Comparison of ENCODE assay signal across 23 cellular contexts in the genomic region with DNA sequence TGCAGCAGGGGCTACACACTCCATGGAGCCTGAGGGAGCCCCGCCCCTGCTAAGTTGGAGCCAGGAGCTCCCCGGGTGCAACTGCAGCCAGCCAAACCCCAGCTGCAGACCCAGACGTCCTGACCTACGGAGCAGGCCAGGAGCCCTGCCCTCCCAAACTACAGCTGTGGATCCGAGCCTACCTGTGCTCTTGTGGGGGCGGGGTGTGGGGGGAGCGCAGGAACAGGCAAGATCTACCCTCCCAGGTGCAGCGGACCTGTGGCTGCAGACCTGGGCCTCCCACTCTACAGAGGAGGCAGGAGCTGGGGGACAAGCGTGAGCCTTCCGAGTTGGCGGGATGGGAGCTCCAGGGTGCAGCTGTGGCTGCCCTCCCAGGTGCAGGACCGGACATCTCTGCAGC. TPM values are rescaled to one million over a fixed set of nuclear protein-coding genes. Genes with fewer than 3 reads are reported as not detected.
"Had no signal": no experiment of that assay in that cellular context is flagged by ENCODE, and none has a peak within 500 bp of the region (broad histone marks: within the 10 kb centered on the region; RNA-seq: fewer than 3 reads in every experiment).

No MANE protein-coding gene starts in this region.

- DNase-seq: KBM-7, MV-4-11, NCI-H1048, NCI-H1105, NCI-H1417, NCI-H1436 treated with DMSO at 0.1 percent for 48 hours, NCI-H1694, NCI-H1930, NCI-H2081, NCI-H2107, NCI-H2227 treated with DMSO at 0.1 percent for 48 hours, NCI-H524, NCI-H526 treated with DMSO at 0.1 percent for 48 hours, NCI-H748 treated with DMSO at 0.1 percent for 48 hours, Right ventricle myocardium superior, RPMI8226, SIG-M5 had no signal

- H3K4me3 ChIP-seq: SJSA1, SK-N-MC had no signal

- H3K27me3 ChIP-seq: SJSA1 had no signal

- H3K27ac ChIP-seq: HL-60, SJSA1, SK-N-MC had no signal

- H3K9me3 ChIP-seq: SJSA1 had no signal

- FAIRE-seq: HTR-8/SVneo, RCC 7860 had no signal

- H3K36me3 ChIP-seq: SJSA1 had no signal

RNA-seq across cellular contexts. Expression of gene MYLK3, which starts 29.7 kb away (rescaled TPM):
- total RNA-seq: MCF 10A had no signal
